14 cellular contexts compared by ENCODE assay signal in genomic region chr3:121436074-121436473, GRCh38.
DNase-seq lines count a peak whose midpoint lies in the region; ATAC-seq and TF ChIP-seq lines count a peak whose summit lies in the region.
"Had no signal": no experiment of that assay in that cellular context is flagged by ENCODE, and none has a peak within 500 bp of the region (broad histone marks: within the 10 kb centered on the region; RNA-seq: fewer than 3 reads in every experiment).

No MANE protein-coding gene starts in this region.

- peak overlapping the region; percentile 44; the same call in 1 of the 2 replicates for H3K27ac ChIP-seq in C4-2B
- H3K27ac ChIP-seq in VCaP = peak overlapping the region; percentile 15; the same call in 1 of the 2 replicates

- DNase-seq in NCI-H510A treated with DMSO at 0.1 percent for 48 hours (lab: John Stamatoyannopoulos, UW) (peak; percentile 40), NCI-H510A (lab: John Stamatoyannopoulos, UW) (no peak), NCI-H2029 treated with DMSO at 0.1 percent for 48 hours (lab: John Stamatoyannopoulos, UW) (peak; percentile 45), cerebellum (ENCODE audit: low spot score) (no peak)
- DNase-seq in effector CD4-positive, alpha-beta T cell = no peak
- DNase-seq: ACHN; BE2C; Caco-2; CD4-positive, alpha-beta T cell; GF-D8; H9 had no signal

- TF ChIP-seq CTCF in C4-2B (conservative IDR thresholded peaks at IDR 0.05) (no peak), VCaP (conservative IDR thresholded peaks at IDR 0.05) (no peak)

- ATAC-seq in GM18861 (IDR thresholded peaks at IDR 0.05; ENCODE audit: unreplicated experiment) = no peak

Comparison
In these comparisons a context has a peak if more than half of its experiments do, and no peak if none do; other contexts are left out.
1. DNase-seq: peak in NCI-H510A treated with DMSO at 0.1 percent for 48 hours (single experiment) and NCI-H2029 treated with DMSO at 0.1 percent for 48 hours (single experiment); none in NCI-H510A (single experiment), cerebellum (single experiment) and effector CD4-positive, alpha-beta T cell (single experiment).